ENCODE assay signal across 25 cellular contexts in genomic region chr5:176740131-176740701, GRCh38.
DNase-seq lines count a peak whose midpoint lies in the region; ATAC-seq, FAIRE-seq and TF ChIP-seq lines count a peak whose summit lies in the region.
"Had no signal": no experiment of that assay in that cellular context is flagged by ENCODE, and none has a peak within 500 bp of the region (broad histone marks: within the 10 kb centered on the region; RNA-seq: fewer than 3 reads in every experiment).

No MANE protein-coding gene starts in this region.

- no peaks in the 10 kb centered on the region for H3K9me3 ChIP-seq in SK-N-SH
- H3K9me3 ChIP-seq in pancreas = no peaks in the 10 kb centered on the region
- H3K9me3 ChIP-seq: thyroid gland had no signal

- FAIRE-seq in pancreas (lab: Jason Lieb, UNC) = no peak
- FAIRE-seq: A204.1, GM18507, K562, kidney had no signal

- DNase-seq in SK-N-SH = peak; percentile 30
- DNase-seq in NCI-H69 (lab: John Stamatoyannopoulos, UW) = peak; percentile 69
- DNase-seq in iPS-NIHi7 (ENCODE audit: extremely low spot score) = peak; percentile 5
- no peak for DNase-seq in pancreas
- DNase-seq: activated CD4-positive, alpha-beta T cell treated with anti-CD3 and anti-CD28 coated beads for 36 hours; activated naive CD4-positive, alpha-beta T cell treated with Interleukin-2 at 50 U/mL for 16 hours; DMS79; HFFc6; hippocampal formation; kidney; NCI-H2081 treated with DMSO at 0.1 percent for 48 hours; NCI-H82; PC-9; thyroid gland had no signal

- H3K4me3 ChIP-seq in SK-N-SH (ENCODE audit: low read depth in 2 of 2, low read length in 1 of 2) (no peak overlapping the region), pancreas (no peak overlapping the region)
- H3K4me3 ChIP-seq: K562, PC-9, SK-N-MC, thyroid gland had no signal

- no peaks in the 10 kb centered on the region for H3K36me3 ChIP-seq in SK-N-SH (replicated peaks in 1 of 2; ENCODE audit: control insufficient read depth in 1 of 2, insufficient read depth in 2 of 2, low read length in 1 of 2)
- no peaks in the 10 kb centered on the region for H3K36me3 ChIP-seq in pancreas
- H3K36me3 ChIP-seq: thyroid gland had no signal

- CTCF ChIA-PET in SK-N-SH (lab: Yijun Ruan, JAX) = interaction anchor here (0.7 to 4.3 kb wide), 9 partner anchors 12 to 246 kb away, joined by 3 to 24 read pairs (median 3); no protein-coding TSS in a partner anchor

- H4K20me1 ChIP-seq in SK-N-SH (ENCODE audit: insufficient read depth) = no peaks in the 10 kb centered on the region

- H3K4me1 ChIP-seq in SK-N-SH (ENCODE audit: control insufficient read depth in 1 of 2, insufficient read depth in 2 of 2, low read depth in 1 of 2, low read length in 1 of 2) = peaks cover 0 to 52% of the 10 kb centered on the region in 2 experiments; a peak in 2 of 4 replicates
- H3K4me1 ChIP-seq in pancreas = no peaks in the 10 kb centered on the region
- H3K4me1 ChIP-seq: thyroid gland had no signal

- POLR2A ChIA-PET in SK-N-SH (lab: Yijun Ruan, JAX) = interaction anchor here (1.2 kb wide), 1 partner anchor 71 kb away, joined by 3 read pairs; the partner anchor contains the start of gene UNC5A

- H3F3A ChIP-seq in SK-N-SH (replicated peaks; ENCODE audit: insufficient read depth) = no peaks in the 10 kb centered on the region

- TF ChIP-seq CTCF in SK-N-SH (IDR thresholded peaks at IDR 0.05) (no peak), pancreas (IDR thresholded peaks at IDR 0.05) (no peak)

- no peaks in the 10 kb centered on the region; the same call in 1 of the 2 replicates for H3K27me3 ChIP-seq in SK-N-SH (ENCODE audit: insufficient read depth)
- H3K27me3 ChIP-seq in pancreas = peaks cover 0 to 22% (median 0%) of the 10 kb centered on the region in 4 donors

- H3K9ac ChIP-seq in SK-N-SH = no peak overlapping the region

- TF ChIP-seq RAD21 in SK-N-SH (IDR thresholded peaks at IDR 0.05; ENCODE audit: low read length) = no peak

- no peak for ATAC-seq in SK-N-SH treated with all-trans-retinoic acid at 6 μM for 48 hours
- no peak for ATAC-seq in GM18909 (IDR thresholded peaks at IDR 0.05; ENCODE audit: poor library complexity, unreplicated experiment)
- ATAC-seq in esophagus mucosa = no peak
- no peak for ATAC-seq in pancreas
- ATAC-seq: activated CD4-positive, alpha-beta T cell treated with anti-CD3 and anti-CD28 coated beads for 36 hours; K562; naive thymus-derived CD8-positive, alpha-beta T cell; stimulated activated memory B cell treated with anti-CD40 and anti-IgM and Interleukin-4, amounts not matched to agents 10 μg/mL and 1 μg/mL and 100 μg/mL, for 72 hours had no signal

- H3K4me2 ChIP-seq in SK-N-SH = no peak overlapping the region
- H3K4me2 ChIP-seq: PC-9 had no signal

- intact Hi-C loops in pancreas (cut with DNase I) = no loop called here

- no peak overlapping the region for H2AFZ ChIP-seq in SK-N-SH (ENCODE audit: low read depth)
- H2AFZ ChIP-seq: PC-9 had no signal

- no peaks in the 10 kb centered on the region for H3K9me2 ChIP-seq in SK-N-SH

- TF ChIP-seq EP300 in SK-N-SH (IDR thresholded peaks at IDR 0.05; ENCODE audit: borderline replicate concordance in 1 of 2, low read depth in 1 of 2, low read length in 1 of 2) = no peak

- WGBS in SK-N-SH (ENCODE audit: low lambda C conversion rate) = 72% methylated on average over 13 of the region's 16 CpGs
- WGBS in pancreas, 2 donors = 60% methylated on average over 16 of the region's 16 CpGs

- H3K27ac ChIP-seq in SK-N-SH (ENCODE audit: low read depth in 2 of 2, low read length in 1 of 2) (no peak overlapping the region), temporal lobe (ENCODE audit: low read depth, low read length) (peak overlapping the region; percentile 17), pancreas (no peak overlapping the region)
- H3K27ac ChIP-seq: C4-2B, PC-9, SK-N-MC, thyroid gland had no signal

- no peaks in the 10 kb centered on the region for H3K79me2 ChIP-seq in SK-N-SH (ENCODE audit: insufficient read depth)

TF ChIP-seq in SK-N-SH, 30 proteins besides CTCF, POLR2A, EP300 and RAD21:
- no peak for TF ChIP-seq POLR2AphosphoS5 (IDR thresholded peaks at IDR 0.05; ENCODE audit: low read depth, low read length)

TF ChIP-seq in SK-N-SH treated with all-trans-retinoic acid at 6 μM for 48 hours, 23 proteins besides CTCF, POLR2A, EP300 and RAD21:
- no peak for TF ChIP-seq OSR1 (CRISPR knock-in tag; IDR thresholded peaks at IDR 0.05)
- no peak for TF ChIP-seq GLIS3 (CRISPR knock-in tag; IDR thresholded peaks at IDR 0.05)
- no peak for TF ChIP-seq ZFP3 (CRISPR knock-in tag; IDR thresholded peaks at IDR 0.05)
- TF ChIP-seq ZNF8 (CRISPR knock-in tag; IDR thresholded peaks at IDR 0.05) = no peak
- TF ChIP-seq SNAI2 (CRISPR knock-in tag; IDR thresholded peaks at IDR 0.05) = no peak
- TF ChIP-seq ESRRG (CRISPR knock-in tag; IDR thresholded peaks at IDR 0.05) = no peak

Comparison
In these comparisons a context has a peak if more than half of its experiments do, and no peak if none do; other contexts are left out.
1. DNase-seq: peak in SK-N-SH (single experiment), NCI-H69 (single experiment) and iPS-NIHi7 (single experiment); none in pancreas (0 of 6).